8 cellular contexts compared by ENCODE assay signal in the genomic region with DNA sequence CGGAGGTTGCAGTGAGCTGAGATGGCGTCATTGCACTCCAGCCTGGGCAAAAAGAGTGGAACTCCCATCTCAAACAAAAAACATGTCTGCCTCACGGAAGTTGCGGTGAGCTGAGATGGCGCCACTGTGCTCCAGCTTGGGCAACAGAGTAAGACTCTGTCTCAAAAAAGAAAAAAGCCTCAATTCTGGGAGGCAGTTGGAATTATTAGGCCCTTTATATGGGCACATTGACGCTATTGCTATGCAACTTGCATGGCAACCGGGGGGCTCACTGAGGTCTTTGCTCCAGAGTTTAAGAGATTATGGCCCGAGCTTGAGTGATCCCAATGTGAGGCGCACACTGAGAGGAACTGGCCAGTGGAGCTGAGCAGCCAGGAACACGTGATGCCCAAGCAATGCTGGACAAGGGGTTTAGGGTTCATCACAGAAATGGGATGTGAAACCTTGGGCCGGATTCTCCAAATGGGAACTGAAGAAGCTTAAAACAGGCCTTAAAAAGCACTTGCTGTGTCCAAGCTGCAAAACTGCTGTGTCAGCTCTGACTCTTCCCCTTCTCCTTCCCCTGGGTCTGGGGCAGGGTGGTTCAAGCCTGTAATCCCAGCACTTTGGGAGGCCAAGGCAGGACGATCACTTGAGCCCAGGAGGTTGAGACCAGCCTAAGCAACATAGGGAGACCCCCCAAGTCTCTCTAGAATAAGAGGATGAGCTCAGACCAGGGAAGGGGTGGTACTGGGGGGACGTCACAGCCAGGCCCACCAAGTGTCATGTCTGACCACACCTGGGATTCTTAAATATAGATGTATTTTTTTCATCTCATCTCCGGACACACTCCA. TPM values are rescaled to one million over a fixed set of nuclear protein-coding genes. Genes with fewer than 3 reads are reported as not detected.
DNase-seq lines count a peak whose midpoint lies in the region; ATAC-seq, FAIRE-seq and TF ChIP-seq lines count a peak whose summit lies in the region.

No MANE protein-coding gene starts in this region.

- peaks cover 0 to 10% (median 0%) of the 10 kb centered on the region in 7 donors for H3K9me3 Mint-ChIP-seq in CD14-positive monocyte

- H3K27ac ChIP-seq in ascending aorta (peak overlapping the region; percentile 89 to 96), liver (ENCODE audit: low read depth in 1 of 2, low read length in 2 of 2) (peak overlapping the region; percentile 84 to 91), upper lobe of left lung (peak overlapping the region; percentile 88 to 98 (median 90))

- peaks cover 0 to 14% (median 0%) of the 10 kb centered on the region in 3 donors for H3K27me3 Mint-ChIP-seq in CD14-positive monocyte (ENCODE audit: low read depth in 3 of 3)

- H3K4me3 ChIP-seq in ascending aorta, result peak overlapping the region; percentile 89 to 94
- peak overlapping the region in 2 of 3 donors; percentile 66 to 93 for H3K4me3 ChIP-seq in liver (ENCODE audit: low read depth in 1 of 3, low read length in 3 of 3)
- peak overlapping the region in 3 of 4 donors; percentile 80 to 97 (median 90) for H3K4me3 ChIP-seq in upper lobe of left lung

- H3K4me1 Mint-ChIP-seq in CD14-positive monocyte, result peaks cover 54% of the 10 kb centered on the region

- peak in 1 of 2 donors; percentile 28 for ATAC-seq in upper lobe of left lung (ENCODE audit: low FRiP score in 2 of 2)

- H3K36me3 Mint-ChIP-seq in CD14-positive monocyte, result peaks cover 31 to 49% of the 10 kb centered on the region in 2 donors

- 40% methylated on average over 14 of the region's 14 CpGs for WGBS in liver
- 69 to 75% methylated on average over 14 of the region's 14 CpGs for WGBS in upper lobe of left lung, 2 donors

- H3K9me3 ChIP-seq in ascending aorta (no peaks in the 10 kb centered on the region), liver (ENCODE audit: control insufficient read depth in 4 of 4, low read length in 3 of 4) (no peaks in the 10 kb centered on the region), upper lobe of left lung (no peaks in the 10 kb centered on the region)

- peak overlapping the region; percentile 99 to 100 for H3K4me3 Mint-ChIP-seq in CD14-positive monocyte

- H3K27ac Mint-ChIP-seq in CD14-positive monocyte, result peak overlapping the region; percentile 95 to 99 (median 97)

- TF ChIP-seq RAD21 in liver (IDR thresholded peaks at IDR 0.05), result peak in 1 of 2 donors; percentile 3

- DNase-seq in CD14-positive monocyte (ENCODE audit: low spot score) (peak; percentile 92), KG1 (lab: John Stamatoyannopoulos, UW) (peak; percentile 26), ascending aorta (ENCODE audit: low spot score in 2 of 2) (no peak), upper lobe of left lung (peak in 1 of 2 donors; percentile 80), H54 (ENCODE audit: insufficient read length, low spot score) (no peak)
- no peak for DNase-seq in stimulated activated CD4-positive, alpha-beta T cell treated with anti-CD3 and anti-CD28 coated beads, Interleukin-4, amount 100 ng/mL, for 4 hours
- DNase-seq in activated CD4-positive, alpha-beta T cell treated with anti-CD3 and anti-CD28 coated beads for 4 hours, result no peak

- TF ChIP-seq CTCF in CD14-positive monocyte (IDR thresholded peaks at IDR 0.05) (no peak), ascending aorta (IDR thresholded peaks at IDR 0.05) (no peak), liver (IDR thresholded peaks at IDR 0.05; ENCODE audit: low read depth, low read length, missing input control) (no peak), upper lobe of left lung (IDR thresholded peaks at IDR 0.05) (no peak)

- no peak overlapping the region for H3K9ac ChIP-seq in liver (ENCODE audit: low read depth in 1 of 2, low read length in 2 of 2)

- intact Hi-C loops in CD14-positive monocyte (cut with micrococcal nuclease) (loop anchor here (2.0 to 10.0 kb wide), 3 partner anchors 93 to 333 kb away; a partner anchor contains a TSS), ascending aorta (cut with DNase I) (loop anchor here (2.0 kb wide), 2 partner anchors 13 to 173 kb away; a partner anchor contains a TSS)

- peak in 3 of 4 donors; percentile 8 to 72 (median 24) for TF ChIP-seq POLR2A in upper lobe of left lung (IDR thresholded peaks at IDR 0.05)
- no peak for TF ChIP-seq POLR2A in H54 (IDR thresholded peaks at IDR 0.05; ENCODE audit: low read depth, low read length)

- peaks cover 37 to 48% of the 10 kb centered on the region in 2 donors for H3K36me3 ChIP-seq in ascending aorta
- H3K36me3 ChIP-seq in liver (ENCODE audit: control insufficient read depth in 4 of 4, insufficient read depth in 3 of 4, low read depth in 1 of 4, low read length in 3 of 4), result peaks cover 3 to 8% (median 4%) of the 10 kb centered on the region in 4 donors
- peaks cover 13 to 59% (median 36%) of the 10 kb centered on the region in 4 donors for H3K36me3 ChIP-seq in upper lobe of left lung

- H3K27me3 ChIP-seq in ascending aorta (no peaks in the 10 kb centered on the region), liver (ENCODE audit: control insufficient read depth in 4 of 4, insufficient read depth in 4 of 4, low read length in 3 of 4) (no peaks in the 10 kb centered on the region), upper lobe of left lung (no peaks in the 10 kb centered on the region)

- no peak for FAIRE-seq in H54 (lab: Jason Lieb, UNC)

- H3K4me1 ChIP-seq in ascending aorta, result peaks cover 9 to 35% of the 10 kb centered on the region in 2 donors
- peaks cover 2 to 24% (median 18%) of the 10 kb centered on the region in 4 donors for H3K4me1 ChIP-seq in liver (ENCODE audit: control insufficient read depth in 4 of 4, insufficient read depth in 4 of 4, low read length in 3 of 4)
- H3K4me1 ChIP-seq in upper lobe of left lung, result peaks cover 42 to 57% (median 46%) of the 10 kb centered on the region in 4 donors

- TF ChIP-seq EP300 in upper lobe of left lung (IDR thresholded peaks at IDR 0.05), result peak in 1 of 4 donors; percentile 2

TF ChIP-seq in liver, 16 proteins besides CTCF, POLR2A, EP300 and RAD21 (continues in another document):
- peak; percentile 14 to 23 for TF ChIP-seq JUND (IDR thresholded peaks at IDR 0.05)
- TF ChIP-seq RXRA (IDR thresholded peaks at IDR 0.05), result peak; percentile 12 to 50
- peak; percentile 95 for TF ChIP-seq YY1 (IDR thresholded peaks at IDR 0.05)
- TF ChIP-seq, protein P1, sequence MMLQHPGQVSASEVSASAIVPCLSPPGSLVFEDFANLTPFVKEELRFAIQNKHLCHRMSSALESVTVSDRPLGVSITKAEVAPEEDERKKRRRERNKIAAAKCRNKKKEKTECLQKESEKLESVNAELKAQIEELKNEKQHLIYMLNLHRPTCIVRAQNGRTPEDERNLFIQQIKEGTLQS (IDR thresholded peaks at IDR 0.05), result no peak
- TF ChIP-seq, protein P2, sequence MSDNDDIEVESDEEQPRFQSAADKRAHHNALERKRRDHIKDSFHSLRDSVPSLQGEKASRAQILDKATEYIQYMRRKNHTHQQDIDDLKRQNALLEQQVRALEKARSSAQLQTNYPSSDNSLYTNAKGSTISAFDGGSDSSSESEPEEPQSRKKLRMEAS (IDR thresholded peaks at IDR 0.05), result peak; percentile 65
- TF ChIP-seq NR2F2 (IDR thresholded peaks at IDR 0.05), result no peak
- TF ChIP-seq, protein P3, sequence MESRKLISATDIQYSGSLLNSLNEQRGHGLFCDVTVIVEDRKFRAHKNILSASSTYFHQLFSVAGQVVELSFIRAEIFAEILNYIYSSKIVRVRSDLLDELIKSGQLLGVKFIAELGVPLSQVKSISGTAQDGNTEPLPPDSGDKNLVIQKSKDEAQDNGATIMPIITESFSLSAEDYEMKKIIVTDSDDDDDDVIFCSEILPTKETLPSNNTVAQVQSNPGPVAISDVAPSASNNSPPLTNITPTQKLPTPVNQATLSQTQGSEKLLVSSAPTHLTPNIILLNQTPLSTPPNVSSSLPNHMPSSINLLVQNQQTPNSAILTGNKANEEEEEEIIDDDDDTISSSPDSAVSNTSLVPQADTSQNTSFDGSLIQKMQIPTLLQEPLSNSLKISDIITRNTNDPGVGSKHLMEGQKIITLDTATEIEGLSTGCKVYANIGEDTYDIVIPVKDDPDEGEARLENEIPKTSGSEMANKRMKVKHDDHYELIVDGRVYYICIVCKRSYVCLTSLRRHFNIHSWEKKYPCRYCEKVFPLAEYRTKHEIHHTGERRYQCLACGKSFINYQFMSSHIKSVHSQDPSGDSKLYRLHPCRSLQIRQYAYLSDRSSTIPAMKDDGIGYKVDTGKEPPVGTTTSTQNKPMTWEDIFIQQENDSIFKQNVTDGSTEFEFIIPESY (IDR thresholded peaks at IDR 0.05), result peak; percentile 56
- TF ChIP-seq SP1 (IDR thresholded peaks at IDR 0.05), result peak; percentile 27
- no peak for TF ChIP-seq HNF4G (IDR thresholded peaks at IDR 0.05)
- TF ChIP-seq GABPA (IDR thresholded peaks at IDR 0.05 in 1 of 2, conservative IDR thresholded peaks at IDR 0.05 in 1 of 2), result no peak
- no peak for TF ChIP-seq TAF1 (conservative IDR thresholded peaks at IDR 0.05)
- TF ChIP-seq FOXA2 (IDR thresholded peaks at IDR 0.05), result no peak
- TF ChIP-seq EGR1 (IDR thresholded peaks at IDR 0.05; ENCODE audit: low read depth in 2 of 2), result peak in 1 of 2 donors; percentile 8

RNA-seq across cellular contexts. Expression of a gene that starts 2.5 kb away (rescaled TPM):
- polyA plus RNA-seq in CD14-positive monocyte, result over 10,000 TPM; 23,650 to 26,681 TPM
- 7,736 TPM for total RNA-seq in ascending aorta
- total RNA-seq in liver, result 1,000 to 10,000 TPM; 2,528 to 9,360 TPM
- over 10,000 TPM; 15,042 to 16,395 TPM for polyA plus RNA-seq in liver
- total RNA-seq in upper lobe of left lung, result over 10,000 TPM in 3 of 6 donors, 1,000 to 10,000 TPM in 3; 5,928 to 23,282 (median 11,982) TPM

RNA-seq across cellular contexts. Expression of a gene that starts 12.9 kb away (rescaled TPM):
- polyA plus RNA-seq in CD14-positive monocyte, result 10 to 100 TPM; 69.2 to 80.5 TPM
- total RNA-seq in ascending aorta, result 182 TPM
- total RNA-seq in liver, result 10 to 100 TPM; 10.8 to 18.7 TPM
- polyA plus RNA-seq in liver, result 10 to 100 TPM; 10.5 to 27.0 TPM
- 100 to 1,000 TPM in 4 of 6 donors, 10 to 100 TPM in 2; 68.1 to 143 (median 112) TPM for total RNA-seq in upper lobe of left lung

RNA-seq across cellular contexts. Expression of a gene that starts 25.5 kb away (rescaled TPM):
- polyA plus RNA-seq in CD14-positive monocyte (10 to 100 TPM; 13.3 to 21.3 TPM), liver (1 to 10 TPM; 2.6 to 4.2 TPM)
- total RNA-seq in ascending aorta (21.8 TPM), liver (1 to 10 TPM; 8.4 to 8.7 TPM), upper lobe of left lung (10 to 100 TPM; 26.4 to 79.6 (median 35.6) TPM)

RNA-seq across cellular contexts. Expression of a gene that starts 26.1 kb away (rescaled TPM):
- polyA plus RNA-seq in CD14-positive monocyte, result 10 to 100 TPM; 40.1 to 41.9 TPM
- total RNA-seq in ascending aorta, result 106 TPM
- 10 to 100 TPM; 52.5 to 80.1 TPM for total RNA-seq in liver
- 10 to 100 TPM; 29.6 to 46.7 TPM for polyA plus RNA-seq in liver
- total RNA-seq in upper lobe of left lung, result 100 to 1,000 TPM in 2 of 6 donors, 10 to 100 TPM in 4; 45.7 to 105 (median 70.6) TPM

RNA-seq across cellular contexts. Expression of a gene that starts 34.1 kb away (rescaled TPM):
- under 1 TPM in 1 of 2 donors, not detected in 1; 0.38 TPM for polyA plus RNA-seq in CD14-positive monocyte
- not detected for total RNA-seq in ascending aorta
- 1 to 10 TPM in 1 of 2 donors, not detected in 1; 1.3 TPM for total RNA-seq in liver
- under 1 TPM in 1 of 2 donors, not detected in 1; 0.16 TPM for polyA plus RNA-seq in liver
- total RNA-seq in upper lobe of left lung, result 1 to 10 TPM; 1.9 to 6.3 (median 2.8) TPM

Comparison
In these comparisons a context has a peak if more than half of its experiments do, and no peak if none do; other contexts are left out.
1. DNase-seq: peak in CD14-positive monocyte (single experiment) and KG1 (single experiment); none in ascending aorta (0 of 2), stimulated activated CD4-positive, alpha-beta T cell treated with anti-CD3 and anti-CD28 coated beads, Interleukin-4, amount 100 ng/mL, for 4 hours (0 of 2), H54 (single experiment) and activated CD4-positive, alpha-beta T cell treated with anti-CD3 and anti-CD28 coated beads for 4 hours (0 of 2).
2. Peak in every context shown above with its lines, with median percentiles within 50 percentile points of each other: H3K27ac ChIP-seq and H3K4me3 ChIP-seq.